9 cellular contexts compared by ENCODE assay signal in genomic region chr22:35154937-35155387, GRCh38.
DNase-seq lines count a peak whose midpoint lies in the region; ATAC-seq and TF ChIP-seq lines count a peak whose summit lies in the region.
"Had no signal": no experiment of that assay in that cellular context is flagged by ENCODE, and none has a peak within 500 bp of the region (broad histone marks: within the 10 kb centered on the region; RNA-seq: fewer than 3 reads in every experiment).

No MANE protein-coding gene starts in this region.

- DNase-seq in NCI-H1436 (lab: John Stamatoyannopoulos, UW) (peak; percentile 27), NCI-H1436 treated with DMSO at 0.1 percent for 48 hours (lab: John Stamatoyannopoulos, UW) (no peak), HUDEP-2 (lab: John Stamatoyannopoulos, UW; ENCODE audit: unreplicated experiment in 76 of 76) (peak in 58 of 76 experiments; percentile 5 to 74 (median 32)), RPMI8226 (peak; percentile 64), endodermal cell (peak; percentile 96), midbrain (lab: John Stamatoyannopoulos, UW) (peak; percentile 35)

- H3K27ac Mint-ChIP-seq in endodermal cell: no peak overlapping the region

- no peak overlapping the region for H3K27ac ChIP-seq in endodermal cell (ENCODE audit: low read depth, low read length)
- H3K27ac ChIP-seq: BLaER1 treated with 17β-estradiol and CSF1 and Interleukin-3, amounts not matched to agents 10 nM and 100 nM had no signal

- no peaks in the 10 kb centered on the region for H3K9me3 ChIP-seq in endodermal cell (ENCODE audit: control insufficient read depth, low read length)
- H3K9me3 ChIP-seq: BLaER1 treated with 17β-estradiol and CSF1 and Interleukin-3, amounts not matched to agents 10 nM and 100 nM had no signal

- peaks cover 16% of the 10 kb centered on the region for H3K4me1 Mint-ChIP-seq in endodermal cell

- no peaks in the 10 kb centered on the region for H3K4me1 ChIP-seq in endodermal cell (ENCODE audit: control insufficient read depth, insufficient read depth, low read length)

- H3K36me3 ChIP-seq in endodermal cell (ENCODE audit: control insufficient read depth, insufficient read depth, low read length): no peaks in the 10 kb centered on the region
- H3K36me3 ChIP-seq: BLaER1 treated with 17β-estradiol and CSF1 and Interleukin-3, amounts not matched to agents 10 nM and 100 nM had no signal

- peaks cover 24% of the 10 kb centered on the region for H3K27me3 ChIP-seq in endodermal cell (ENCODE audit: control insufficient read depth, insufficient read depth, low read length, poor library complexity, severe bottlenecking)
- H3K27me3 ChIP-seq: BLaER1 treated with 17β-estradiol and CSF1 and Interleukin-3, amounts not matched to agents 10 nM and 100 nM had no signal

- no peak overlapping the region for H3K4me3 ChIP-seq in endodermal cell (ENCODE audit: low read length)
- H3K4me3 ChIP-seq: BLaER1 treated with 17β-estradiol and CSF1 and Interleukin-3, amounts not matched to agents 10 nM and 100 nM had no signal

- no peaks in the 10 kb centered on the region for H3K36me3 Mint-ChIP-seq in endodermal cell (ENCODE audit: low read depth)

- ATAC-seq in HG03108 (IDR thresholded peaks at IDR 0.05; ENCODE audit: unreplicated experiment): no peak
- ATAC-seq in GM21576 (IDR thresholded peaks at IDR 0.05; ENCODE audit: unreplicated experiment): no peak

- 16 to 17% methylated on average over 6 to 10 of the region's 10 CpGs for whole genome bisulfite sequencing in endodermal cell (ENCODE audit: insufficient coverage in 1 of 2, insufficient read length in 1 of 2), 2 experiments

- H3K4me3 Mint-ChIP-seq in endodermal cell: no peak overlapping the region

- peak; percentile 84 for TF ChIP-seq CTCF in endodermal cell (conservative IDR thresholded peaks at IDR 0.05)

- H3K9me3 Mint-ChIP-seq in endodermal cell: no peaks in the 10 kb centered on the region

- no peak overlapping the region for H3K9ac ChIP-seq in endodermal cell (ENCODE audit: extremely low read depth, low read length, poor library complexity, severe bottlenecking)
- H3K9ac ChIP-seq: BLaER1 treated with 17β-estradiol and CSF1 and Interleukin-3, amounts not matched to agents 10 nM and 100 nM had no signal

- peaks cover 37% of the 10 kb centered on the region for H3K27me3 Mint-ChIP-seq in endodermal cell (ENCODE audit: insufficient read depth)
